Comparison of ENCODE assay signal across 14 cellular contexts in the genomic region with DNA sequence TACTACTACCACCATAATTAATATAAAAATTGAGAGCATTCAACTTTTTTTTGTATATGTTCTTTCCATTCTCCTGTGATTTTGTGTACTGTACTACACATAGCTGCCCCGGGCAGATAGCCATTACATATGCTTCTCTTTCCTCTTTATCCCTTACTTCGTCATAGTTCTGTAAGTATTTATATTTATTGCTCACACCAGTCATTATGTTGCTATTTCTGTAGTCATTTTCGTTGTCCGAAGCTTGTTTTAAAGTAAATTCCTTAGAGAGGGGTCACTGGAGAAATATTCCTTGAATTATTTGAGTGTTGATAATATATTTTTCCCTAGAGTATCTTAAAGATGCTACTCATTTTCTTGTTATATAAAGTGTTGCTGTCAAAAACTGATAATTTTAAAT.
"Had no signal": no experiment of that assay in that cellular context is flagged by ENCODE, and none has a peak within 500 bp of the region (broad histone marks: within the 10 kb centered on the region; RNA-seq: fewer than 3 reads in every experiment).

No MANE protein-coding gene starts in this region.

- H2AFZ ChIP-seq: parathyroid adenoma had no signal

- H3K27me3 ChIP-seq: cardiac muscle cell had no signal

- H3K4me3 ChIP-seq: cardiac muscle cell, heart right ventricle, tibial artery had no signal

- H3K36me3 ChIP-seq: cardiac muscle cell, heart right ventricle, tibial artery had no signal

- H3K36me3 Mint-ChIP-seq: stimulated activated naive B cell treated with anti-CD40 and anti-IgM and Interleukin-4, amounts not matched to agents 10 μg/mL and 1 μg/mL and 100 μg/mL, for 72 hours; T-cell had no signal

- H3K4me1 ChIP-seq: parathyroid adenoma, tibial artery had no signal

- H3K27ac ChIP-seq: cardiac muscle cell, heart right ventricle, parathyroid adenoma, tibial artery had no signal

- H3K9me3 ChIP-seq: tibial artery had no signal

- H3K9ac ChIP-seq: parathyroid adenoma had no signal

- H3K4me1 Mint-ChIP-seq: T-cell had no signal

- H3K27ac Mint-ChIP-seq: naive B cell; stimulated activated naive B cell treated with anti-CD40 and anti-IgM and Interleukin-4, amounts not matched to agents 10 μg/mL and 1 μg/mL and 100 μg/mL, for 72 hours; T-cell had no signal

- H3K4me3 Mint-ChIP-seq: naive B cell; stimulated activated naive B cell treated with anti-CD40 and anti-IgM and Interleukin-4, amounts not matched to agents 10 μg/mL and 1 μg/mL and 100 μg/mL, for 72 hours; T-cell had no signal

- FAIRE-seq: frontal cortex, islet of Langerhans, urothelium cell line had no signal

- H3K79me2 ChIP-seq: parathyroid adenoma had no signal

- DNase-seq: activated naive CD4-positive, alpha-beta T cell treated with Interleukin-2 at 50 U/mL for 16 hours; activated T-cell treated with anti-CD3 and anti-CD28 coated beads for 4 hours; heart right ventricle; naive B cell; stimulated activated CD4-positive, alpha-beta T cell treated with anti-CD3 and anti-CD28 coated beads, Interleukin-2, amount 100 ng/mL, for 48 hours; stimulated activated naive B cell treated with anti-CD40 and anti-IgM and Interleukin-4, amounts not matched to agents 10 μg/mL and 1 μg/mL and 100 μg/mL, for 72 hours; T-cell; T-helper 9 cell; tibial artery had no signal
